2 cellular contexts compared by ENCODE assay signal in the genomic region with DNA sequence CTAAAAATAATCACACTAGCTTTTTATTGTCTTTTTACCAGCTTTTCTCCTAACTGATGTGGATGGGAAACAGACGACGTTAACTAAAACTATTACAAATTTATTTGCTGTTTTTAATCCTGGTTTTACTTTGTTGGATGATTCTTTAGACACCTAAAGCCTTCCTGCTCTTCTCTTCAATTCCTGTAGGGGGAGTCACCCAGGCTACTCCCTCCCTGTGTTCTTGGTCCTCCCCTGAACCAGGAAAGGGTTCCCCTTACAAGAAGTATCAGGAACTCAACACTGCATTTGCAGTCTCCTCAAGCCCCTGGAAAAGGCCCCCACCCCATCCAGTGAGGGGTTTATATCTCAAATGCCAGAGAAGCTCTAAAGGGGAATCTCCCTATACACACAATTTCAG.
TF ChIP-seq lines count a peak whose summit lies in the region.

No MANE protein-coding gene starts in this region.

TF ChIP-seq in IMR-90, 13 proteins besides CTCF, POLR2A, EP300 and RAD21:
- TF ChIP-seq, protein P1, sequence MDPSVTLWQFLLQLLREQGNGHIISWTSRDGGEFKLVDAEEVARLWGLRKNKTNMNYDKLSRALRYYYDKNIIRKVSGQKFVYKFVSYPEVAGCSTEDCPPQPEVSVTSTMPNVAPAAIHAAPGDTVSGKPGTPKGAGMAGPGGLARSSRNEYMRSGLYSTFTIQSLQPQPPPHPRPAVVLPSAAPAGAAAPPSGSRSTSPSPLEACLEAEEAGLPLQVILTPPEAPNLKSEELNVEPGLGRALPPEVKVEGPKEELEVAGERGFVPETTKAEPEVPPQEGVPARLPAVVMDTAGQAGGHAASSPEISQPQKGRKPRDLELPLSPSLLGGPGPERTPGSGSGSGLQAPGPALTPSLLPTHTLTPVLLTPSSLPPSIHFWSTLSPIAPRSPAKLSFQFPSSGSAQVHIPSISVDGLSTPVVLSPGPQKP (IDR thresholded peaks at IDR 0.05; ENCODE audit: borderline replicate concordance, low read depth, low read length), result no peak
- TF ChIP-seq FOS (IDR thresholded peaks at IDR 0.05; ENCODE audit: low read depth, low read length), result no peak
- TF ChIP-seq CHD1 (IDR thresholded peaks at IDR 0.05; ENCODE audit: low read depth, low read length), result no peak
- TF ChIP-seq, protein P2, sequence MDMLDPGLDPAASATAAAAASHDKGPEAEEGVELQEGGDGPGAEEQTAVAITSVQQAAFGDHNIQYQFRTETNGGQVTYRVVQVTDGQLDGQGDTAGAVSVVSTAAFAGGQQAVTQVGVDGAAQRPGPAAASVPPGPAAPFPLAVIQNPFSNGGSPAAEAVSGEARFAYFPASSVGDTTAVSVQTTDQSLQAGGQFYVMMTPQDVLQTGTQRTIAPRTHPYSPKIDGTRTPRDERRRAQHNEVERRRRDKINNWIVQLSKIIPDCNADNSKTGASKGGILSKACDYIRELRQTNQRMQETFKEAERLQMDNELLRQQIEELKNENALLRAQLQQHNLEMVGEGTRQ (IDR thresholded peaks at IDR 0.05; ENCODE audit: low read depth, low read length), result no peak
- no peak for TF ChIP-seq RFX5 (IDR thresholded peaks at IDR 0.05; ENCODE audit: low read depth, low read length)
- no peak for TF ChIP-seq NFE2L2 (IDR thresholded peaks at IDR 0.05; ENCODE audit: low read depth, low read length)
- no peak for TF ChIP-seq SMC3 (IDR thresholded peaks at IDR 0.05; ENCODE audit: low read depth, low read length)
- TF ChIP-seq MAFK (IDR thresholded peaks at IDR 0.05; ENCODE audit: low read depth, low read length), result no peak
- TF ChIP-seq BHLHE40 (IDR thresholded peaks at IDR 0.05; ENCODE audit: low read depth, low read length), result no peak
- no peak for TF ChIP-seq MAZ (IDR thresholded peaks at IDR 0.05; ENCODE audit: borderline replicate concordance, low read depth, low read length)
- no peak for TF ChIP-seq MXI1 (IDR thresholded peaks at IDR 0.05; ENCODE audit: borderline replicate concordance, low read depth, low read length)
- no peak for TF ChIP-seq RCOR1 (IDR thresholded peaks at IDR 0.05; ENCODE audit: insufficient replicate concordance, low read length)
- TF ChIP-seq CEBPB (IDR thresholded peaks at IDR 0.05; ENCODE audit: low read depth, low read length), result no peak

TF ChIP-seq in liver, 16 proteins besides CTCF, POLR2A, EP300 and RAD21:
- no peak for TF ChIP-seq TAF1 (conservative IDR thresholded peaks at IDR 0.05)
